ENCODE assay signal across 8 cellular contexts in the genomic region with DNA sequence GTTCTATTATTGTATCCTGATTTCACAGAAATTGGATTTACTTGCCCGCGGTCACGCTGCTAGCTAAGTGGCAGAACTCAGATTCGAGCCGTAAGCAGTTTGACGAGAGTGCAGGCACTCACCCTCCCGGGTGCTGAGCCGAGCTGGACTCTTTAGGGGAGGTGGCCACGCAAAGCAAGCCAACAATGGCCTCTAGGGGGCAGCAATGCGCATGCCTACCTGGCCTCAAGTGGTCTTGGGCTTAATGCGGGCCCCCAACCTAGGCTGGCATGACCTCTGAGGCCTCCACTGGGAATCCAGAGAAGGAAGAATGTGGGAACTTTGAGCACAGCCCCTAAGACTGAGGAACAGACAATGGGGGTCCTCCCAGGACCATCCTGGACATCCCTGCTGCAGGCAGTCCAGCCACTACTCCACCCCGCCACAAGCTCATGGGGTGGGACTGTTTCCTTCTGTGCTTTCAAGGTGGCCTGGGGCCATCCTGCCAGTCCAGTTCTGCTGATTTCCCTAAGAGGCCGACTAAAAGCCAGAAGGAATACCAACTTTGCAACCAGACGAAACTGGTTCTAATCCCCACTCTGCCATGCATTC.
DNase-seq lines count a peak whose midpoint lies in the region; ATAC-seq and TF ChIP-seq lines count a peak whose summit lies in the region.

No MANE protein-coding gene starts in this region.

- no peak for ATAC-seq in GM18519 (IDR thresholded peaks at IDR 0.05; ENCODE audit: low FRiP score, unreplicated experiment)
- ATAC-seq in HG03571 (IDR thresholded peaks at IDR 0.05; ENCODE audit: unreplicated experiment) = no peak
- no peak for ATAC-seq in HG02642 (IDR thresholded peaks at IDR 0.05; ENCODE audit: poor library complexity, unreplicated experiment)

- no peaks in the 10 kb centered on the region for H3K27me3 ChIP-seq in left ventricle myocardium inferior (ENCODE audit: low read depth)
- H3K27me3 ChIP-seq in spleen (replicated peaks in 1 of 7) = no peaks in the 10 kb centered on the region

- TF ChIP-seq CTCF in GM12873 (IDR thresholded peaks at IDR 0.05; ENCODE audit: insufficient read depth, low read depth, low read length, missing control alignments) (peak; percentile 88), left ventricle myocardium inferior (IDR thresholded peaks at IDR 0.05; ENCODE audit: borderline replicate concordance) (peak; percentile 64), spleen (IDR thresholded peaks at IDR 0.05 in 8 of 11, conservative IDR thresholded peaks at IDR 0.05 in 3 of 11) (peak; percentile 40 to 88 (median 72))

- H3K9me3 ChIP-seq in left ventricle myocardium inferior (replicated peaks) (no peaks in the 10 kb centered on the region), spleen (no peaks in the 10 kb centered on the region)

- WGBS in spleen, 5 donors = 55 to 68% (median 59%) methylated on average over 11 to 14 of the region's 14 CpGs

- H3K27ac ChIP-seq in left ventricle myocardium inferior (replicated peaks) = no peak overlapping the region
- H3K27ac ChIP-seq in spleen = no peak overlapping the region

- DNase-seq in OCI-M1 (lab: John Stamatoyannopoulos, UW) (peak; percentile 34), left ventricle myocardium inferior (peak; percentile 27), spleen (peak; percentile 86)
- peak; percentile 45 for DNase-seq in activated T-helper 9 cell treated with anti-CD3 and anti-CD28 coated beads, Interleukin-2, amount 50 U/mL, for 16 hours (ENCODE audit: low read depth)

- H3K4me1 ChIP-seq in left ventricle myocardium inferior (no peaks in the 10 kb centered on the region), spleen (peaks cover 0 to 8% (median 0%) of the 10 kb centered on the region in 6 donors)

- no peak for TF ChIP-seq POLR2A in spleen (IDR thresholded peaks at IDR 0.05)

- no peaks in the 10 kb centered on the region for H3K36me3 ChIP-seq in left ventricle myocardium inferior
- peaks cover 0 to 95% (median 27%) of the 10 kb centered on the region in 6 donors for H3K36me3 ChIP-seq in spleen

- intact Hi-C loops in left ventricle myocardium inferior (cut with micrococcal nuclease) (no loop called here), spleen (cut with DNase I; ENCODE audit: low total_unique reads) (no loop called here)

- H3K4me3 ChIP-seq in left ventricle myocardium inferior = no peak overlapping the region
- H3K4me3 ChIP-seq in spleen = no peak overlapping the region

Comparison
In these comparisons a context has a peak if more than half of its experiments do, and no peak if none do; other contexts are left out.
1. DNase-seq: peak in every context shown above with its lines; median percentile 86 in spleen; 45 in activated T-helper 9 cell treated with anti-CD3 and anti-CD28 coated beads, Interleukin-2, amount 50 U/mL, for 16 hours; 34 in OCI-M1; 27 in left ventricle myocardium inferior.